In genomic region chr1:218674280-218674773, GRCh38 we compare ENCODE assay signal across 9 cellular contexts.
DNase-seq lines count a peak whose midpoint lies in the region; ATAC-seq and TF ChIP-seq lines count a peak whose summit lies in the region.
"Had no signal": no experiment of that assay in that cellular context is flagged by ENCODE, and none has a peak within 500 bp of the region (broad histone marks: within the 10 kb centered on the region; RNA-seq: fewer than 3 reads in every experiment).

No MANE protein-coding gene starts in this region.

- H3K9me3 Mint-ChIP-seq in endothelial cell (ENCODE audit: unreplicated experiment) (no peaks in the 10 kb centered on the region), CD14-positive monocyte (peaks cover 0 to 6% (median 0%) of the 10 kb centered on the region in 7 donors)
- H3K9me3 Mint-ChIP-seq in activated T-helper 1 cell treated with anti-CD3 and anti-CD28 coated beads, Interleukin-12 subunit alpha, Interleukin-12 subunit beta, Interleukin-2, Interleukin-4 antibody, amounts not matched to agents 30 ng/mL and 10 ng/mL and 1 ng/mL, durations not matched to agents 14 hours and 24 hours and 36 hours: no peaks in the 10 kb centered on the region

- intact Hi-C loops in activated T-helper 1 cell treated with anti-CD3 and anti-CD28 coated beads, Interleukin-12 subunit alpha, Interleukin-12 subunit beta, Interleukin-2, Interleukin-4 antibody, amounts not matched to agents 30 ng/mL and 10 ng/mL and 1 ng/mL, durations not matched to agents 14 hours and 24 hours and 36 hours (cut with micrococcal nuclease): no loop called here
- intact Hi-C loops in CD14-positive monocyte (cut with micrococcal nuclease): no loop called here

- H3K4me3 Mint-ChIP-seq in endothelial cell (ENCODE audit: unreplicated experiment): no peak overlapping the region
- no peak overlapping the region for H3K4me3 Mint-ChIP-seq in activated T-helper 1 cell treated with anti-CD3 and anti-CD28 coated beads, Interleukin-12 subunit alpha, Interleukin-12 subunit beta, Interleukin-2, Interleukin-4 antibody, amounts not matched to agents 30 ng/mL and 10 ng/mL and 1 ng/mL, durations not matched to agents 14 hours and 24 hours and 36 hours
- no peak overlapping the region for H3K4me3 Mint-ChIP-seq in CD14-positive monocyte
- H3K4me3 Mint-ChIP-seq: activated CD4-positive, alpha-beta T cell treated with anti-CD3 and anti-CD28 coated beads, Interleukin-2, amount 10 ng/mL, durations not matched to agents 7 days and 5 days had no signal

- H3K4me1 Mint-ChIP-seq in endothelial cell (ENCODE audit: unreplicated experiment) (peaks cover 9% of the 10 kb centered on the region), CD14-positive monocyte (no peaks in the 10 kb centered on the region)
- H3K4me1 Mint-ChIP-seq in activated T-helper 1 cell treated with anti-CD3 and anti-CD28 coated beads, Interleukin-12 subunit alpha, Interleukin-12 subunit beta, Interleukin-2, Interleukin-4 antibody, amounts not matched to agents 30 ng/mL and 10 ng/mL and 1 ng/mL, durations not matched to agents 14 hours and 24 hours and 36 hours (ENCODE audit: low read depth): no peaks in the 10 kb centered on the region
- H3K4me1 Mint-ChIP-seq: activated CD4-positive, alpha-beta T cell treated with anti-CD3 and anti-CD28 coated beads, Interleukin-2, amount 10 ng/mL, durations not matched to agents 7 days and 5 days had no signal

- no peaks in the 10 kb centered on the region for H3K36me3 Mint-ChIP-seq in endothelial cell (ENCODE audit: low read depth, unreplicated experiment)
- no peaks in the 10 kb centered on the region for H3K36me3 Mint-ChIP-seq in activated T-helper 1 cell treated with anti-CD3 and anti-CD28 coated beads, Interleukin-12 subunit alpha, Interleukin-12 subunit beta, Interleukin-2, Interleukin-4 antibody, amounts not matched to agents 30 ng/mL and 10 ng/mL and 1 ng/mL, durations not matched to agents 14 hours and 24 hours and 36 hours (ENCODE audit: low read depth)
- H3K36me3 Mint-ChIP-seq in CD14-positive monocyte: no peaks in the 10 kb centered on the region

- H3K27me3 Mint-ChIP-seq in endothelial cell (ENCODE audit: unreplicated experiment) (no peaks in the 10 kb centered on the region), CD14-positive monocyte (ENCODE audit: low read depth in 3 of 3) (peaks cover 2 to 4% (median 2%) of the 10 kb centered on the region in 3 donors)
- no peaks in the 10 kb centered on the region for H3K27me3 Mint-ChIP-seq in activated T-helper 1 cell treated with anti-CD3 and anti-CD28 coated beads, Interleukin-12 subunit alpha, Interleukin-12 subunit beta, Interleukin-2, Interleukin-4 antibody, amounts not matched to agents 30 ng/mL and 10 ng/mL and 1 ng/mL, durations not matched to agents 14 hours and 24 hours and 36 hours (ENCODE audit: insufficient read depth)
- H3K27me3 Mint-ChIP-seq: activated CD4-positive, alpha-beta T cell treated with anti-CD3 and anti-CD28 coated beads, Interleukin-2, amount 10 ng/mL, durations not matched to agents 7 days and 5 days had no signal

- ATAC-seq in HG02970 (IDR thresholded peaks at IDR 0.05; ENCODE audit: low FRiP score, unreplicated experiment): no peak

- peak; percentile 58 for DNase-seq in COLO829 (ENCODE audit: low spot score)
- peak; percentile 6 for DNase-seq in NCI-H2107 (lab: John Stamatoyannopoulos, UW)
- peak; percentile 42 for DNase-seq in endothelial cell (ENCODE audit: low spot score)
- peak; percentile 14 for DNase-seq in mucosa of gallbladder (ENCODE audit: low spot score)
- DNase-seq in stimulated activated naive CD4-positive, alpha-beta T cell (lab: John Stamatoyannopoulos, UW): no peak
- DNase-seq in activated T-helper 1 cell treated with anti-CD3 and anti-CD28 coated beads, Interleukin-12 subunit alpha, Interleukin-12 subunit beta, Interleukin-2, Interleukin-4 antibody, amounts not matched to agents 30 ng/mL and 10 ng/mL and 1 ng/mL, durations not matched to agents 14 hours and 24 hours and 36 hours (ENCODE audit: low spot score): no peak
- DNase-seq in CD14-positive monocyte (ENCODE audit: low spot score): no peak
- DNase-seq: activated CD4-positive, alpha-beta T cell treated with anti-CD3 and anti-CD28 coated beads, Interleukin-2, amount 10 ng/mL, durations not matched to agents 7 days and 5 days had no signal

- TF ChIP-seq CTCF in endothelial cell (IDR thresholded peaks at IDR 0.05; ENCODE audit: unreplicated experiment) (no peak), CD14-positive monocyte (IDR thresholded peaks at IDR 0.05) (no peak)

- H3K27ac Mint-ChIP-seq in endothelial cell (ENCODE audit: unreplicated experiment): peak overlapping the region; percentile 88
- H3K27ac Mint-ChIP-seq in activated T-helper 1 cell treated with anti-CD3 and anti-CD28 coated beads, Interleukin-12 subunit alpha, Interleukin-12 subunit beta, Interleukin-2, Interleukin-4 antibody, amounts not matched to agents 30 ng/mL and 10 ng/mL and 1 ng/mL, durations not matched to agents 14 hours and 24 hours and 36 hours: no peak overlapping the region
- H3K27ac Mint-ChIP-seq in CD14-positive monocyte: no peak overlapping the region
- H3K27ac Mint-ChIP-seq: activated CD4-positive, alpha-beta T cell treated with anti-CD3 and anti-CD28 coated beads, Interleukin-2, amount 10 ng/mL, durations not matched to agents 7 days and 5 days had no signal

Comparison
In these comparisons a context has a peak if more than half of its experiments do, and no peak if none do; other contexts are left out.
1. DNase-seq: peak in COLO829 (single experiment), NCI-H2107 (single experiment), endothelial cell (single experiment) and mucosa of gallbladder (single experiment); none in stimulated activated naive CD4-positive, alpha-beta T cell (0 of 6), activated T-helper 1 cell treated with anti-CD3 and anti-CD28 coated beads, Interleukin-12 subunit alpha, Interleukin-12 subunit beta, Interleukin-2, Interleukin-4 antibody, amounts not matched to agents 30 ng/mL and 10 ng/mL and 1 ng/mL, durations not matched to agents 14 hours and 24 hours and 36 hours (single experiment) and CD14-positive monocyte (single experiment).